Comparison of ENCODE assay signal across 9 cellular contexts in genomic region chr19:44684892-44685847, GRCh38. TPM values are rescaled to one million over a fixed set of nuclear protein-coding genes. Genes with fewer than 3 reads are reported as not detected.
DNase-seq lines count a peak whose midpoint lies in the region; ATAC-seq and TF ChIP-seq lines count a peak whose summit lies in the region.
"Had no signal": no experiment of that assay in that cellular context is flagged by ENCODE, and none has a peak within 500 bp of the region (broad histone marks: within the 10 kb centered on the region; RNA-seq: fewer than 3 reads in every experiment).

No MANE protein-coding gene starts in this region.

- H3K36me3 ChIP-seq in NT2/D1 (ENCODE audit: insufficient read depth, insufficient read length, low read length): no peaks in the 10 kb centered on the region
- H3K36me3 ChIP-seq in neural progenitor cell: no peaks in the 10 kb centered on the region

- intact Hi-C loops in Calu3 (cut with micrococcal nuclease; ENCODE audit: unreplicated experiment): loop anchor here (5.0 kb wide), 1 partner anchor 37 kb away; no protein-coding TSS in a partner anchor

- TF ChIP-seq CTCF in Calu3 (IDR thresholded peaks at IDR 0.05; ENCODE audit: unreplicated experiment) (no peak), neural progenitor cell (IDR thresholded peaks at IDR 0.05) (no peak)

- no peak overlapping the region for H3K4me2 ChIP-seq in neural progenitor cell

- H3K9me3 ChIP-seq in NT2/D1 (ENCODE audit: insufficient read depth, low read length): no peaks in the 10 kb centered on the region
- no peaks in the 10 kb centered on the region for H3K9me3 ChIP-seq in neural progenitor cell (ENCODE audit: low read depth)

- H3K27me3 Mint-ChIP-seq in Calu3 (ENCODE audit: unreplicated experiment) (no peaks in the 10 kb centered on the region), neural progenitor cell (ENCODE audit: insufficient read depth, low read depth) (peaks cover 15% of the 10 kb centered on the region)

- H3K27ac ChIP-seq in neural progenitor cell: no peak overlapping the region

- no peaks in the 10 kb centered on the region for H3K79me2 ChIP-seq in neural progenitor cell (ENCODE audit: low read depth)

- peak overlapping the region; percentile 97 for H3K27ac Mint-ChIP-seq in Calu3 (ENCODE audit: unreplicated experiment)
- H3K27ac Mint-ChIP-seq in neural progenitor cell: peak overlapping the region; percentile 59

- no peak for ATAC-seq in HG03457 (IDR thresholded peaks at IDR 0.05; ENCODE audit: unreplicated experiment)

- no peak overlapping the region for H2AFZ ChIP-seq in neural progenitor cell (replicated peaks)

- peaks cover 52% of the 10 kb centered on the region for H3K36me3 Mint-ChIP-seq in Calu3 (ENCODE audit: insufficient read depth, unreplicated experiment)
- H3K36me3 Mint-ChIP-seq in neural progenitor cell: no peaks in the 10 kb centered on the region

- CTCF ChIA-PET in Calu3 (lab: Charles Lee): interaction anchor here (0.7 to 1.1 kb wide), 5 partner anchors 12 to 114 kb away, joined by 3 to 8 read pairs (median 5); partner anchors contain the start of gene PVR

- peaks cover 2% of the 10 kb centered on the region for H3K4me1 ChIP-seq in NT2/D1 (ENCODE audit: insufficient read depth, insufficient read length)
- no peaks in the 10 kb centered on the region for H3K4me1 ChIP-seq in neural progenitor cell

- H3K4me3 Mint-ChIP-seq in Calu3 (ENCODE audit: low read depth, unreplicated experiment) (peak overlapping the region; percentile 61), neural progenitor cell (peak overlapping the region; percentile 22)

- H3K9me3 Mint-ChIP-seq in Calu3 (ENCODE audit: low read depth, unreplicated experiment) (peaks cover 3% of the 10 kb centered on the region), neural progenitor cell (no peaks in the 10 kb centered on the region)

- H3K4me1 Mint-ChIP-seq in Calu3 (ENCODE audit: low read depth, unreplicated experiment) (peaks cover 54% of the 10 kb centered on the region), neural progenitor cell (peaks cover 10% of the 10 kb centered on the region)

- no TSS peak for BruUV-seq in Calu3 (replicated peaks; lab: Mats Ljungman, UMichigan)

- H3K27me3 ChIP-seq in NT2/D1 (ENCODE audit: insufficient read depth, insufficient read length): no peaks in the 10 kb centered on the region
- no peaks in the 10 kb centered on the region for H3K27me3 ChIP-seq in neural progenitor cell

- H3F3A ChIP-seq in neural progenitor cell (ENCODE audit: low read depth): no peaks in the 10 kb centered on the region

- H3K9ac ChIP-seq in NT2/D1 (ENCODE audit: insufficient read length, low read depth): no peak overlapping the region
- no peak overlapping the region for H3K9ac ChIP-seq in neural progenitor cell

- H3K4me3 ChIP-seq in NT2/D1 (ENCODE audit: insufficient read length, low read depth): no peak overlapping the region
- no peak overlapping the region for H3K4me3 ChIP-seq in neural progenitor cell

- DNase-seq in Calu3 (peak; percentile 64), NT2/D1 (ENCODE audit: low read depth, low spot score) (peak; percentile 39), epidermal melanocyte (ENCODE audit: insufficient read length, low spot score) (peak; percentile 38), neural progenitor cell (ENCODE audit: low spot score) (peak; percentile 28), ecto neural progenitor cell (ENCODE audit: low spot score) (no peak), NCI-H1092 treated with DMSO at 0.1 percent for 48 hours (lab: John Stamatoyannopoulos, UW) (no peak)
- DNase-seq in stimulated activated CD4-positive, alpha-beta T cell treated with anti-CD3 and anti-CD28 coated beads, Interleukin-4, amount 100 ng/mL, for 1 hour: no peak

- no peaks in the 10 kb centered on the region for H4K20me1 ChIP-seq in neural progenitor cell (ENCODE audit: low read depth)

RNA-seq across cellular contexts. Expression of gene CEACAM16, which starts 13.8 kb away (rescaled TPM):
- total RNA-seq in Calu3 (2022): 0.38 TPM in 1 of 2 replicates, not detected in the other
- not detected in 2 replicates for total RNA-seq in neural progenitor cell (ENCODE audit: low replicate concordance)
- total RNA-seq: epithelial cell of proximal tubule had no signal

RNA-seq across cellular contexts. Expression of gene CEACAM19, which starts 13.9 kb away (rescaled TPM):
- 66.2 and 67.8 TPM in 2 replicates for total RNA-seq in Calu3 (2022)
- total RNA-seq in neural progenitor cell (ENCODE audit: low replicate concordance): 0.09 and 0.59 TPM in 2 replicates

RNA-seq across cellular contexts. Expression of gene PVR, which starts 41.5 kb away (rescaled TPM):
- total RNA-seq in Calu3 (2022) (176 and 215 TPM in 2 replicates), neural progenitor cell (ENCODE audit: low replicate concordance) (4.4 and 10.8 TPM in 2 replicates)

Comparison
In these comparisons a context has a peak if more than half of its experiments do, and no peak if none do; other contexts are left out.
1. DNase-seq: peak in Calu3 (single experiment), NT2/D1 (single experiment), epidermal melanocyte (single experiment) and neural progenitor cell (single experiment); none in stimulated activated CD4-positive, alpha-beta T cell treated with anti-CD3 and anti-CD28 coated beads, Interleukin-4, amount 100 ng/mL, for 1 hour (single experiment), ecto neural progenitor cell (single experiment) and NCI-H1092 treated with DMSO at 0.1 percent for 48 hours (single experiment).
2. RNA of gene CEACAM19, which starts 13.9 kb away (total RNA-seq): 66.2 to 67.8 TPM in Calu3; 0.09 to 0.59 TPM in neural progenitor cell; every median in the first group is over 10 times any median in the second.
3. RNA of gene PVR, which starts 41.5 kb away (total RNA-seq): 176 to 215 TPM in Calu3; 4.4 to 10.8 TPM in neural progenitor cell; every median in the first group is over 10 times any median in the second.